Comparison of ENCODE assay signal across 1 cellular context in genomic region chr1:234610061-234610581, GRCh38.
TF ChIP-seq lines count a peak whose summit lies in the region.

TSS of gene IRF2BP2 (minus strand) at chr1:234610178. CDS start at chr1:234609494, 684 bp downstream.

TF ChIP-seq in IMR-90, 13 proteins besides CTCF, POLR2A, EP300 and RAD21:
- TF ChIP-seq CEBPB (IDR thresholded peaks at IDR 0.05; ENCODE audit: low read depth, low read length) (no peak), MAZ (IDR thresholded peaks at IDR 0.05; ENCODE audit: borderline replicate concordance, low read depth, low read length) (peak; percentile 84)
